ENCODE assay signal across 7 cellular contexts in genomic region chr15:85481543-85481942, GRCh38.
DNase-seq lines count a peak whose midpoint lies in the region; ATAC-seq and TF ChIP-seq lines count a peak whose summit lies in the region.
"Not testable (repeated sequence)": the region's sequence is repeated elsewhere in the genome, so short reads cannot be mapped to it uniquely, and the experiment has no call there.

No MANE protein-coding gene starts in this region.

- H3K9me3 ChIP-seq in DOHH2 (ENCODE audit: control insufficient read depth, insufficient read depth, low read length); Loucy (ENCODE audit: insufficient read depth, low read depth, low read length); SU-DHL-6 (ENCODE audit: insufficient read depth, low read length); gastroesophageal sphincter: not testable (repeated sequence)

- ATAC-seq in activated CD8-positive, alpha-beta memory T cell treated with anti-CD3 and anti-CD28 coated beads, Interleukin-2, amount 10 ng/mL, durations not matched to agents 7 days and 5 days = peak; percentile 40
- peak; percentile 67 for ATAC-seq in activated naive CD8-positive, alpha-beta T cell treated with anti-CD3 and anti-CD28 coated beads, Interleukin-2, amount 10 ng/mL, durations not matched to agents 7 days and 5 days (ENCODE audit: low read depth)
- not testable (repeated sequence) for ATAC-seq in gastroesophageal sphincter

- not testable (repeated sequence) for H2AFZ ChIP-seq in Loucy (ENCODE audit: low read length); SU-DHL-6 (ENCODE audit: low read depth, low read length, severe bottlenecking)

- H3K4me1 ChIP-seq in DOHH2 (ENCODE audit: control insufficient read depth, low read length) (peaks cover 96% of the 10 kb centered on the region), Loucy (ENCODE audit: insufficient read depth, low read length, poor library complexity, severe bottlenecking) (peaks cover 27% of the 10 kb centered on the region), gastroesophageal sphincter (peaks cover 17 to 89% (median 29%) of the 10 kb centered on the region in 3 donors)

- peaks cover 49% of the 10 kb centered on the region for H3K4me1 Mint-ChIP-seq in activated CD8-positive, alpha-beta memory T cell treated with anti-CD3 and anti-CD28 coated beads, Interleukin-2, amount 10 ng/mL, durations not matched to agents 7 days and 5 days
- peaks cover 37% of the 10 kb centered on the region for H3K4me1 Mint-ChIP-seq in activated naive CD8-positive, alpha-beta T cell treated with anti-CD3 and anti-CD28 coated beads, Interleukin-2, amount 10 ng/mL, durations not matched to agents 7 days and 5 days
- peaks cover 92% of the 10 kb centered on the region for H3K4me1 Mint-ChIP-seq in osteocyte (ENCODE audit: unreplicated experiment)

- H3K27me3 Mint-ChIP-seq in activated CD8-positive, alpha-beta memory T cell treated with anti-CD3 and anti-CD28 coated beads, Interleukin-2, amount 10 ng/mL, durations not matched to agents 7 days and 5 days; activated naive CD8-positive, alpha-beta T cell treated with anti-CD3 and anti-CD28 coated beads, Interleukin-2, amount 10 ng/mL, durations not matched to agents 7 days and 5 days; osteocyte (ENCODE audit: unreplicated experiment): not testable (repeated sequence)

- peak overlapping the region; percentile 68 for H3K27ac Mint-ChIP-seq in activated CD8-positive, alpha-beta memory T cell treated with anti-CD3 and anti-CD28 coated beads, Interleukin-2, amount 10 ng/mL, durations not matched to agents 7 days and 5 days
- peak overlapping the region; percentile 27 for H3K27ac Mint-ChIP-seq in activated naive CD8-positive, alpha-beta T cell treated with anti-CD3 and anti-CD28 coated beads, Interleukin-2, amount 10 ng/mL, durations not matched to agents 7 days and 5 days
- peak overlapping the region; percentile 90 for H3K27ac Mint-ChIP-seq in osteocyte (ENCODE audit: unreplicated experiment)

- not testable (repeated sequence) for TF ChIP-seq POLR2A in gastroesophageal sphincter (IDR thresholded peaks at IDR 0.05)

- H3K4me2 ChIP-seq in DOHH2 (ENCODE audit: low read length) = peak overlapping the region; percentile 57
- peak overlapping the region; percentile 5 for H3K4me2 ChIP-seq in Loucy (ENCODE audit: low read depth, low read length, poor library complexity, severe bottlenecking)
- peak overlapping the region; percentile 89 for H3K4me2 ChIP-seq in SU-DHL-6 (ENCODE audit: low read depth, low read length, poor library complexity, severe bottlenecking)

- H3K36me3 Mint-ChIP-seq in activated CD8-positive, alpha-beta memory T cell treated with anti-CD3 and anti-CD28 coated beads, Interleukin-2, amount 10 ng/mL, durations not matched to agents 7 days and 5 days; activated naive CD8-positive, alpha-beta T cell treated with anti-CD3 and anti-CD28 coated beads, Interleukin-2, amount 10 ng/mL, durations not matched to agents 7 days and 5 days; osteocyte (ENCODE audit: unreplicated experiment): not testable (repeated sequence)

- H3K79me2 ChIP-seq in DOHH2 (ENCODE audit: control insufficient read depth, low read length) (peaks cover 97% of the 10 kb centered on the region), SU-DHL-6 (ENCODE audit: insufficient read depth, low read length) (peaks cover 97% of the 10 kb centered on the region)
- not testable (repeated sequence) for H3K79me2 ChIP-seq in Loucy (ENCODE audit: insufficient read depth, low read length)

- H3K27me3 ChIP-seq in DOHH2 (ENCODE audit: control insufficient read depth, low read length); Loucy (ENCODE audit: insufficient read depth, low read length, poor library complexity, severe bottlenecking); SU-DHL-6 (ENCODE audit: low read length); gastroesophageal sphincter: not testable (repeated sequence)

- not testable (repeated sequence) for TF ChIP-seq EP300 in gastroesophageal sphincter (IDR thresholded peaks at IDR 0.05)

- H3K4me3 ChIP-seq in DOHH2 (ENCODE audit: low read length) (peak overlapping the region; percentile 30; the same call in 1 of the 2 replicates), SU-DHL-6 (ENCODE audit: insufficient read depth, low read length, poor library complexity, severe bottlenecking) (peak overlapping the region; percentile 18)
- H3K4me3 ChIP-seq in Loucy (ENCODE audit: low read length, poor library complexity, severe bottlenecking); gastroesophageal sphincter: not testable (repeated sequence)

- not testable (repeated sequence) for H3K9me2 ChIP-seq in DOHH2 (replicated peaks; ENCODE audit: control insufficient read depth, low read length); Loucy (replicated peaks; ENCODE audit: low read depth, low read length); SU-DHL-6 (replicated peaks; ENCODE audit: insufficient read depth, low read length)

- H3K4me3 Mint-ChIP-seq in activated CD8-positive, alpha-beta memory T cell treated with anti-CD3 and anti-CD28 coated beads, Interleukin-2, amount 10 ng/mL, durations not matched to agents 7 days and 5 days; osteocyte (ENCODE audit: unreplicated experiment): not testable (repeated sequence)
- H3K4me3 Mint-ChIP-seq in activated naive CD8-positive, alpha-beta T cell treated with anti-CD3 and anti-CD28 coated beads, Interleukin-2, amount 10 ng/mL, durations not matched to agents 7 days and 5 days = peak overlapping the region; percentile 11

- POLR2A ChIA-PET in activated naive CD8-positive, alpha-beta T cell treated with anti-CD3 and anti-CD28 coated beads, Interleukin-2, amount 10 ng/mL, durations not matched to agents 7 days and 5 days (lab: Charles Lee) = interaction anchor here (0.6 kb wide), 1 partner anchor 27 kb away, joined by 5 read pairs; no protein-coding TSS in a partner anchor

- CTCF ChIA-PET in activated CD8-positive, alpha-beta memory T cell treated with anti-CD3 and anti-CD28 coated beads, Interleukin-2, amount 10 ng/mL, durations not matched to agents 7 days and 5 days (lab: Charles Lee) = interaction anchor here (0.8 kb wide), 1 partner anchor 60 kb away, joined by 3 read pairs; no protein-coding TSS in a partner anchor

- H3F3A ChIP-seq in DOHH2 (ENCODE audit: control insufficient read depth, insufficient read depth) (peaks cover 13% of the 10 kb centered on the region; the same call in 1 of the 2 replicates), SU-DHL-6 (ENCODE audit: insufficient read depth) (peaks cover 79% of the 10 kb centered on the region)
- not testable (repeated sequence) for H3F3A ChIP-seq in Loucy (ENCODE audit: low read depth)

- H3K9me3 Mint-ChIP-seq in activated CD8-positive, alpha-beta memory T cell treated with anti-CD3 and anti-CD28 coated beads, Interleukin-2, amount 10 ng/mL, durations not matched to agents 7 days and 5 days (ENCODE audit: low read depth); activated naive CD8-positive, alpha-beta T cell treated with anti-CD3 and anti-CD28 coated beads, Interleukin-2, amount 10 ng/mL, durations not matched to agents 7 days and 5 days; osteocyte (ENCODE audit: unreplicated experiment): not testable (repeated sequence)

- peak overlapping the region; percentile 36 for H3K27ac ChIP-seq in DOHH2 (ENCODE audit: low read depth, low read length)
- H3K27ac ChIP-seq in SU-DHL-6 (ENCODE audit: low read depth, low read length) = peak overlapping the region; percentile 99
- peak overlapping the region in 3 of 4 donors; percentile 65 to 78 (median 73) for H3K27ac ChIP-seq in gastroesophageal sphincter

- not testable (repeated sequence) for DNase-seq in activated CD8-positive, alpha-beta memory T cell treated with anti-CD3 and anti-CD28 coated beads, Interleukin-2, amount 10 ng/mL, durations not matched to agents 7 days and 5 days; activated naive CD8-positive, alpha-beta T cell treated with anti-CD3 and anti-CD28 coated beads, Interleukin-2, amount 10 ng/mL, durations not matched to agents 7 days and 5 days; osteocyte (ENCODE audit: extremely low spot score, unreplicated experiment)

- not testable (repeated sequence) for TF ChIP-seq CTCF in DOHH2 (IDR thresholded peaks at IDR 0.05; ENCODE audit: low read depth, low read length, poor library complexity, severe bottlenecking); Loucy (conservative IDR thresholded peaks at IDR 0.05; ENCODE audit: low read length); SU-DHL-6 (IDR thresholded peaks at IDR 0.05; ENCODE audit: insufficient read depth, low read length, poor library complexity, severe bottlenecking); gastroesophageal sphincter (IDR thresholded peaks at IDR 0.05); osteocyte (IDR thresholded peaks at IDR 0.05)

- not testable (repeated sequence) for H4K20me1 ChIP-seq in DOHH2 (ENCODE audit: control insufficient read depth, insufficient read depth, low read depth, low read length); Loucy (ENCODE audit: insufficient read depth, low read length, poor library complexity, severe bottlenecking); SU-DHL-6 (ENCODE audit: low read depth, low read length)

- H3K9ac ChIP-seq in Loucy (ENCODE audit: low read depth, low read length, poor library complexity, severe bottlenecking) = not testable (repeated sequence)
- H3K9ac ChIP-seq in SU-DHL-6 (ENCODE audit: low read length) = peak overlapping the region; percentile 53

- H3K36me3 ChIP-seq in DOHH2 (ENCODE audit: control insufficient read depth, low read length); Loucy (ENCODE audit: insufficient read depth, low read length); SU-DHL-6 (ENCODE audit: low read length); gastroesophageal sphincter: not testable (repeated sequence)

Comparison
In these comparisons a context has a peak if more than half of its experiments do, and no peak if none do; other contexts are left out.
1. H3K27ac ChIP-seq: peak in every context shown above with its lines; median percentile 99 in SU-DHL-6; 73 in gastroesophageal sphincter; 36 in DOHH2.
2. H3K4me2 ChIP-seq: peak in every context shown above with its lines; median percentile 89 in SU-DHL-6; 57 in DOHH2; 5 in Loucy.
3. H3K27ac Mint-ChIP-seq: peak in every context shown above with its lines; median percentile 90 in osteocyte; 68 in activated CD8-positive, alpha-beta memory T cell treated with anti-CD3 and anti-CD28 coated beads, Interleukin-2, amount 10 ng/mL, durations not matched to agents 7 days and 5 days; 27 in activated naive CD8-positive, alpha-beta T cell treated with anti-CD3 and anti-CD28 coated beads, Interleukin-2, amount 10 ng/mL, durations not matched to agents 7 days and 5 days.